10 cellular contexts compared by ENCODE assay signal in the genomic region with DNA sequence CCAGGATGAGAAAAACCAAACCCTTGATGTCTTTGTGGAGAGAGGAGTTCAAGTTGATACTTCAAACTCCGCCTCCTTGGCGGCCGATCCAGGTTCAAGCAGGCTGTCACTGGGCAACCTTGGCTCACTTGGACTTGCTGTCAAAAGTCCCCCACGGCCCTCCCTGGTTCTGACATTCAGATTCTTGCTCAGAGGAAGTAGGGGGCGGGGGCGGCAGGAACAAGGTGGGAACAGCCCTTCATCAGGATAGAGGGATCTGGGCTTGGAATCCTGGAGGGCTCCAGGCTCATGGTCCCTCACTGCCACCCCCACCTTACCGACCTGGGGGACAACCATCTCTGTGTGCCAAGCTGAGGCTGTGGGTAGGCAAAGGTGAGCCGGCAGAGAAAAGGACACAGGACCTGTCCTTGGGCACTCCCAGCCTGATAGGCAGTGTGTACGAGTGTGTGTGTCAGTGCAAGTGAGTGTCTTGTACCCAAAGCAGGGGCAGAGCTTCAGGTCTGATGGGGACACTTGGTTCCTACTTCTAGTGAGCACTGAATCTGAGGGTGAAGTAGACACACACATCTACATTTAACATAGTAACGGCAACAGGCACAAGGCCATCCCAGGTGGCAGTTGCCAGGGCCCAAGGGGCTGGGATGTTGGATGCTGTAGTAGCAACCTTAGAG. TPM values are rescaled to one million over a fixed set of nuclear protein-coding genes. Genes with fewer than 3 reads are reported as not detected.
A peak's percentile ranks its signal among the peaks of the same experiment; 100 is the strongest.
DNase-seq lines count a peak whose midpoint lies in the region; TF ChIP-seq lines count a peak whose summit lies in the region.
"Had no signal": no experiment of that assay in that cellular context is flagged by ENCODE, and none has a peak within 500 bp of the region (broad histone marks: within the 10 kb centered on the region; RNA-seq: fewer than 3 reads in every experiment).

No MANE protein-coding gene starts in this region.

- H3K4me1 ChIP-seq in duodenal mucosa (ENCODE audit: control insufficient read depth in 1 of 2, insufficient read depth in 2 of 2, low read length in 2 of 2), result peaks cover 53 to 60% of the 10 kb centered on the region in 2 donors
- H3K4me1 ChIP-seq in skeletal muscle tissue (ENCODE audit: control insufficient read depth in 3 of 3, insufficient read depth in 3 of 3, low read length in 3 of 3), result peaks cover 13 to 19% (median 14%) of the 10 kb centered on the region in 3 donors
- no peaks in the 10 kb centered on the region for H3K4me1 ChIP-seq in prostate gland (replicated peaks)

- H3K36me3 Mint-ChIP-seq in T-helper 1 cell treated with Interleukin-12 subunit alpha and Interleukin-12 subunit beta and Interleukin-4 antibody, amounts not matched to agents 30 μg/mL and 1 μg/mL, for 36 hours (ENCODE audit: low read depth), result peaks cover 40% of the 10 kb centered on the region
- no peaks in the 10 kb centered on the region for H3K36me3 Mint-ChIP-seq in type B pancreatic cell

- H3K4me3 Mint-ChIP-seq in T-helper 1 cell treated with Interleukin-12 subunit alpha and Interleukin-12 subunit beta and Interleukin-4 antibody, amounts not matched to agents 30 μg/mL and 1 μg/mL, for 36 hours, result peak overlapping the region; percentile 99
- H3K4me3 Mint-ChIP-seq in type B pancreatic cell, result no peak overlapping the region

- no peaks in the 10 kb centered on the region for H3K9me3 ChIP-seq in duodenal mucosa (ENCODE audit: control insufficient read depth in 1 of 2, low read length in 2 of 2)
- H3K9me3 ChIP-seq in skeletal muscle tissue (ENCODE audit: control insufficient read depth in 3 of 3, low read length in 3 of 3), result no peaks in the 10 kb centered on the region
- no peaks in the 10 kb centered on the region for H3K9me3 ChIP-seq in prostate gland
- H3K9me3 ChIP-seq: SJSA1 had no signal

- no peaks in the 10 kb centered on the region for H3K9me3 Mint-ChIP-seq in T-helper 1 cell treated with Interleukin-12 subunit alpha and Interleukin-12 subunit beta and Interleukin-4 antibody, amounts not matched to agents 30 μg/mL and 1 μg/mL, for 36 hours
- no peaks in the 10 kb centered on the region for H3K9me3 Mint-ChIP-seq in type B pancreatic cell

- peaks cover 6% of the 10 kb centered on the region for H3K27me3 Mint-ChIP-seq in T-helper 1 cell treated with Interleukin-12 subunit alpha and Interleukin-12 subunit beta and Interleukin-4 antibody, amounts not matched to agents 30 μg/mL and 1 μg/mL, for 36 hours (ENCODE audit: low read depth)
- H3K27me3 Mint-ChIP-seq in type B pancreatic cell, result no peaks in the 10 kb centered on the region

- no peak for TF ChIP-seq POLR2A in prostate gland (IDR thresholded peaks at IDR 0.05)

- intact Hi-C loops in prostate gland (cut with DNase I), result no loop called here

- TF ChIP-seq CTCF in GM12875 (IDR thresholded peaks at IDR 0.05; ENCODE audit: borderline replicate concordance, insufficient read depth, low read depth, low read length) (no peak), type B pancreatic cell (conservative IDR thresholded peaks at IDR 0.05) (no peak), prostate gland (IDR thresholded peaks at IDR 0.05) (no peak)

- peak overlapping the region; percentile 90 for H3K27ac ChIP-seq in duodenal mucosa (ENCODE audit: low read depth, low read length)
- peak overlapping the region; percentile 83 for H3K27ac ChIP-seq in skeletal muscle tissue (ENCODE audit: low read depth, low read length)
- H3K27ac ChIP-seq in prostate gland, result no peak overlapping the region
- H3K27ac ChIP-seq: SJSA1 had no signal

- WGBS in prostate gland, result 45% methylated on average over 10 of the region's 10 CpGs

- H3K27ac Mint-ChIP-seq in T-helper 1 cell treated with Interleukin-12 subunit alpha and Interleukin-12 subunit beta and Interleukin-4 antibody, amounts not matched to agents 30 μg/mL and 1 μg/mL, for 36 hours, result peak overlapping the region; percentile 96
- no peak overlapping the region for H3K27ac Mint-ChIP-seq in type B pancreatic cell

- H3K4me1 Mint-ChIP-seq in T-helper 1 cell treated with Interleukin-12 subunit alpha and Interleukin-12 subunit beta and Interleukin-4 antibody, amounts not matched to agents 30 μg/mL and 1 μg/mL, for 36 hours (ENCODE audit: low read depth), result peaks cover 51% of the 10 kb centered on the region
- peaks cover 21% of the 10 kb centered on the region for H3K4me1 Mint-ChIP-seq in type B pancreatic cell (ENCODE audit: unreplicated experiment)

- peak overlapping the region; percentile 66 to 70 for H3K9ac ChIP-seq in duodenal mucosa (ENCODE audit: low read depth in 1 of 2, low read length in 2 of 2)
- no peak overlapping the region for H3K9ac ChIP-seq in skeletal muscle tissue (ENCODE audit: low read depth in 1 of 3, low read length in 3 of 3)

- H3K36me3 ChIP-seq in duodenal mucosa (ENCODE audit: control insufficient read depth in 1 of 2, insufficient read depth in 2 of 2, low read length in 2 of 2) (peaks cover 5 to 6% of the 10 kb centered on the region in 2 donors), skeletal muscle tissue (ENCODE audit: control insufficient read depth in 3 of 3, insufficient read depth in 3 of 3, low read length in 3 of 3) (no peaks in the 10 kb centered on the region), prostate gland (no peaks in the 10 kb centered on the region)
- H3K36me3 ChIP-seq: SJSA1 had no signal

- H3K4me3 ChIP-seq in GM12875 (ENCODE audit: low read depth, low read length) (peak overlapping the region; percentile 97), duodenal mucosa (ENCODE audit: low read depth in 1 of 2, low read length in 2 of 2) (peak overlapping the region; percentile 54 to 58), skeletal muscle tissue (ENCODE audit: low read length in 3 of 3) (no peak overlapping the region), prostate gland (no peak overlapping the region)
- H3K4me3 ChIP-seq: SJSA1 had no signal

- H3K27me3 ChIP-seq in duodenal mucosa (ENCODE audit: control insufficient read depth in 1 of 2, insufficient read depth in 2 of 2, low read length in 2 of 2) (no peaks in the 10 kb centered on the region), skeletal muscle tissue (ENCODE audit: control insufficient read depth in 3 of 3, insufficient read depth in 3 of 3, low read length in 3 of 3) (peaks cover 12 to 47% (median 13%) of the 10 kb centered on the region in 3 donors), prostate gland (replicated peaks; ENCODE audit: insufficient read depth) (no peaks in the 10 kb centered on the region)
- H3K27me3 ChIP-seq: SJSA1 had no signal

- no peak for DNase-seq in NCI-H1417 treated with DMSO at 0.1 percent for 48 hours (lab: John Stamatoyannopoulos, UW)
- no peak for DNase-seq in type B pancreatic cell (ENCODE audit: extremely low spot score, unreplicated experiment)
- no peak for DNase-seq in prostate gland (ENCODE audit: low spot score)
- DNase-seq in NCI-H128 (lab: John Stamatoyannopoulos, UW; ENCODE audit: unreplicated experiment), result no peak
- DNase-seq: kidney glomerular epithelial cell had no signal

RNA-seq across cellular contexts. Expression of a gene that starts 6.6 kb away (rescaled TPM):
- 1.0 TPM for total RNA-seq in skeletal muscle tissue
- 9.7 and 18.4 TPM in 2 replicates for total RNA-seq in type B pancreatic cell (ENCODE audit: low replicate concordance)
- total RNA-seq in prostate gland, result 10 to 100 TPM; 22.7 to 26.5 TPM

RNA-seq across cellular contexts. Expression of a gene that starts 16.8 kb away (rescaled TPM):
- total RNA-seq in skeletal muscle tissue (62.6 TPM), type B pancreatic cell (ENCODE audit: low replicate concordance) (75.7 and 82.9 TPM in 2 replicates), prostate gland (10 to 100 TPM; 44.8 to 70.0 TPM)

RNA-seq across cellular contexts. Expression of a gene that starts 54.5 kb away (rescaled TPM):
- 14.1 TPM for total RNA-seq in skeletal muscle tissue
- not detected in 2 replicates for total RNA-seq in type B pancreatic cell (ENCODE audit: low replicate concordance)
- total RNA-seq in prostate gland, result under 1 TPM in 1 of 2 donors, not detected in 1; 0.57 TPM
- total RNA-seq: SJSA1 had no signal

Comparison
In these comparisons a context has a peak if more than half of its experiments do, and no peak if none do; other contexts are left out.
1. H3K4me3 ChIP-seq: peak in GM12875 (single experiment) and duodenal mucosa (2 of 2); none in skeletal muscle tissue (0 of 3) and prostate gland (0 of 2).
2. H3K27ac ChIP-seq: peak in duodenal mucosa (single experiment) and skeletal muscle tissue (single experiment); none in prostate gland (0 of 2).
3. H3K9ac ChIP-seq: peak in duodenal mucosa (2 of 2); none in skeletal muscle tissue (0 of 3).